ENCODE assay signal across 17 cellular contexts in the genomic region with DNA sequence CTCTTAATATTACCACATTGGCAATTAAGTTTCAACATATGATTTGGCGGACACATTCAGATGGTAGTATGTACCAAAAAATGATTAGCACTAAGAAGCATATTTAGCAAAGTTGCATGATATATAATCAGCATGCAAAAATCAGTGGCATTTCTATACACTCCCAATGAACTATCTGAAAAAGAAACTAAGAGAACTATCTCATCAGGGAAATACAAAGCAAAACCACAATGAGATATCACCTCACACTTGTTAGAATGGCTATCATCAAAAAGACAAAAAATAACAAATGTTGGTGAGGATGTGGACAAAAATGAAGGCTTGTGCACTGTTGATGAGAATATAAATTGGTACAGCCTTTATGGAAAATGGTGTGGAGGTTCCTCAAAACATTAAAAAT.
"Had no signal": no experiment of that assay in that cellular context is flagged by ENCODE, and none has a peak within 500 bp of the region (broad histone marks: within the 10 kb centered on the region; RNA-seq: fewer than 3 reads in every experiment).

No MANE protein-coding gene starts in this region.

- H3K4me1 Mint-ChIP-seq: activated T-helper 17 cell treated with anti-CD3 and anti-CD28 coated beads, Interleukin-2, amount 50 U/mL, for 72 hours; neural progenitor cell had no signal

- H3K4me3 Mint-ChIP-seq: activated T-helper 17 cell treated with anti-CD3 and anti-CD28 coated beads, Interleukin-2, amount 50 U/mL, for 72 hours; neural progenitor cell; stimulated activated naive CD8-positive, alpha-beta T cell treated with anti-CD3 and anti-CD28 coated beads, Interleukin-15, Interleukin-2, amounts not matched to agents 100 ng/mL and 50 ng/mL, for 24 hours; type B pancreatic cell had no signal

- H3K9me3 ChIP-seq: adrenal gland, pancreas had no signal

- H3K36me3 ChIP-seq: adrenal gland, gastroesophageal sphincter, heart right ventricle, neural progenitor cell, pancreas had no signal

- ATAC-seq: activated CD4-positive, CD25-positive, alpha-beta regulatory T cell treated with anti-CD3 and anti-CD28 coated beads, Interleukin-2, amount 50 U/mL, for 24 hours; activated T-helper 17 cell treated with anti-CD3 and anti-CD28 coated beads, Interleukin-2, amount 50 U/mL, for 72 hours; gastroesophageal sphincter; left lobe of liver; pancreas; sciatic nerve had no signal

- H2AFZ ChIP-seq: neural progenitor cell had no signal

- H3K27me3 ChIP-seq: adrenal gland, gastroesophageal sphincter, heart right ventricle, neural progenitor cell, pancreas had no signal

- H3K4me1 ChIP-seq: adrenal gland, gastroesophageal sphincter, neural progenitor cell, pancreas had no signal

- DNase-seq: activated CD4-positive, alpha-beta T cell treated with anti-CD3 and anti-CD28 coated beads, Interleukin-2, amount 50 U/mL, for 1 hour; activated CD8-positive, alpha-beta memory T cell treated with anti-CD3 and anti-CD28 coated beads for 24 hours; activated naive CD4-positive, alpha-beta T cell treated with anti-CD3 and anti-CD28 coated beads, Interleukin-2, amount 50 U/mL, for 16 hours; activated T-cell treated with anti-CD3 and anti-CD28 coated beads for 4 hours; adrenal gland; dorsolateral prefrontal cortex; heart right ventricle; midbrain; pancreas had no signal

- H3K27ac Mint-ChIP-seq: activated T-helper 17 cell treated with anti-CD3 and anti-CD28 coated beads, Interleukin-2, amount 50 U/mL, for 72 hours; neural progenitor cell; stimulated activated naive CD8-positive, alpha-beta T cell treated with anti-CD3 and anti-CD28 coated beads, Interleukin-15, Interleukin-2, amounts not matched to agents 100 ng/mL and 50 ng/mL, for 24 hours; type B pancreatic cell had no signal

- H3K36me3 Mint-ChIP-seq: neural progenitor cell, type B pancreatic cell had no signal

- H3K9me3 Mint-ChIP-seq: activated T-helper 17 cell treated with anti-CD3 and anti-CD28 coated beads, Interleukin-2, amount 50 U/mL, for 72 hours; stimulated activated naive CD8-positive, alpha-beta T cell treated with anti-CD3 and anti-CD28 coated beads, Interleukin-15, Interleukin-2, amounts not matched to agents 100 ng/mL and 50 ng/mL, for 24 hours; type B pancreatic cell had no signal

- H3K9ac ChIP-seq: neural progenitor cell had no signal

- H3K27ac ChIP-seq: adrenal gland, dorsolateral prefrontal cortex, gastroesophageal sphincter, heart right ventricle, neural progenitor cell, pancreas had no signal

- H3K4me3 ChIP-seq: adrenal gland, dorsolateral prefrontal cortex, gastroesophageal sphincter, heart right ventricle, neural progenitor cell, pancreas had no signal

- H3K4me2 ChIP-seq: neural progenitor cell had no signal
